In genomic region chr16:87490091-87490798, GRCh38 we compare ENCODE assay signal across 8 cellular contexts. TPM values are rescaled to one million over a fixed set of nuclear protein-coding genes. Genes with fewer than 3 reads are reported as not detected.
DNase-seq lines count a peak whose midpoint lies in the region; ATAC-seq and TF ChIP-seq lines count a peak whose summit lies in the region.

No MANE protein-coding gene starts in this region.

- H3K4me3 ChIP-seq in heart right ventricle (peak overlapping the region; percentile 28 to 65 (median 56)), breast epithelium (peak overlapping the region; percentile 42 to 76 (median 52)), mucosa of rectum (ENCODE audit: low read length in 2 of 2) (peak overlapping the region; percentile 64 to 75), uterus (peak overlapping the region; percentile 32 to 45)

- H3K27ac ChIP-seq in heart right ventricle (peak overlapping the region in 8 of 10 donors; percentile 6 to 63 (median 38)), breast epithelium (peak overlapping the region in 1 of 2 donors; percentile 16), mucosa of rectum (ENCODE audit: low read depth in 2 of 2, low read length in 2 of 2) (peak overlapping the region; percentile 28 to 44), uterus (peak overlapping the region in 1 of 2 donors; percentile 24)

- no peak for TF ChIP-seq POLR2A in breast epithelium (IDR thresholded peaks at IDR 0.05)
- TF ChIP-seq POLR2A in uterus (IDR thresholded peaks at IDR 0.05), result no peak

- WGBS in heart right ventricle, 2 donors, result 9 to 14% methylated on average over 17 of the region's 17 CpGs

- H3K9ac ChIP-seq in mucosa of rectum (ENCODE audit: low read depth in 1 of 2, low read length in 2 of 2), result peak overlapping the region; percentile 0 to 70

- DNase-seq in heart right ventricle, result no peak
- no peak for DNase-seq in Right ventricle myocardium inferior (ENCODE audit: missing footprints)
- no peak for DNase-seq in breast epithelium (ENCODE audit: low spot score in 2 of 2)
- no peak for DNase-seq in uterus
- no peak for DNase-seq in NCI-H2029 (lab: John Stamatoyannopoulos, UW)

- no peak for TF ChIP-seq CTCF in heart right ventricle (IDR thresholded peaks at IDR 0.05)
- no peak for TF ChIP-seq CTCF in breast epithelium (IDR thresholded peaks at IDR 0.05)
- no peak for TF ChIP-seq CTCF in uterus (IDR thresholded peaks at IDR 0.05)

- peaks cover 20 to 75% (median 71%) of the 10 kb centered on the region in 9 donors for H3K4me1 ChIP-seq in heart right ventricle
- H3K4me1 ChIP-seq in breast epithelium, result peaks cover 3 to 4% of the 10 kb centered on the region in 2 donors
- H3K4me1 ChIP-seq in mucosa of rectum (ENCODE audit: control insufficient read depth in 2 of 2, insufficient read depth in 2 of 2, low read length in 2 of 2), result peaks cover 31 to 60% of the 10 kb centered on the region in 2 donors
- peaks cover 0 to 12% of the 10 kb centered on the region in 2 donors for H3K4me1 ChIP-seq in uterus

- intact Hi-C loops in heart right ventricle (cut with DNase I), result loop anchor here in 1 of 10 donors (5.0 kb wide), 1 partner anchor 33 kb away; no protein-coding TSS in a partner anchor
- intact Hi-C loops in Right ventricle myocardium inferior (cut with DNase I), result loop anchor here (10.0 kb wide), 1 partner anchor 55 kb away; no protein-coding TSS in a partner anchor
- intact Hi-C loops in breast epithelium (cut with DNase I; ENCODE audit: low total_unique reads), result no loop called here
- intact Hi-C loops in uterus (cut with DNase I; ENCODE audit: low total_unique reads), result no loop called here

- H3K36me3 ChIP-seq in heart right ventricle (no peaks in the 10 kb centered on the region), breast epithelium (no peaks in the 10 kb centered on the region), mucosa of rectum (ENCODE audit: control insufficient read depth in 2 of 2, insufficient read depth in 2 of 2, low read length in 2 of 2) (no peaks in the 10 kb centered on the region), uterus (no peaks in the 10 kb centered on the region)

- H3K9me3 ChIP-seq in heart right ventricle (no peaks in the 10 kb centered on the region), breast epithelium (no peaks in the 10 kb centered on the region), mucosa of rectum (ENCODE audit: control insufficient read depth in 2 of 2, low read length in 2 of 2) (no peaks in the 10 kb centered on the region), uterus (no peaks in the 10 kb centered on the region)

- ATAC-seq in heart right ventricle (no peak), Right ventricle myocardium inferior (no peak), HG03039 (IDR thresholded peaks at IDR 0.05; ENCODE audit: unreplicated experiment) (no peak), GM18520 (IDR thresholded peaks at IDR 0.05; ENCODE audit: unreplicated experiment) (no peak)

- H3K27me3 ChIP-seq in heart right ventricle (no peaks in the 10 kb centered on the region), breast epithelium (no peaks in the 10 kb centered on the region), mucosa of rectum (ENCODE audit: control insufficient read depth in 2 of 2, insufficient read depth in 2 of 2, low read length in 2 of 2) (no peaks in the 10 kb centered on the region), uterus (no peaks in the 10 kb centered on the region)

RNA-seq across cellular contexts. Expression of gene ZCCHC14, which starts 2.6 kb away (rescaled TPM):
- total RNA-seq in heart right ventricle, result 10 to 100 TPM; 10.6 to 19.3 (median 16.1) TPM
- 1 to 10 TPM; 4.5 to 8.9 TPM for polyA plus RNA-seq in heart right ventricle
- 14.4 TPM for total RNA-seq in Right ventricle myocardium inferior
- total RNA-seq in breast epithelium, result 10 to 100 TPM; 15.2 to 21.0 (median 18.7) TPM
- 10 to 100 TPM in 3 of 4 donors, 1 to 10 TPM in 1; 9.2 to 33.0 (median 20.6) TPM for total RNA-seq in uterus
